In genomic region chr3:176872771-176873209, GRCh38 we compare ENCODE assay signal across 1 cellular context.
TF ChIP-seq lines count a peak whose summit lies in the region.

No MANE protein-coding gene starts in this region.

TF ChIP-seq in H1, 55 proteins besides CTCF, POLR2A, EP300 and RAD21 (continued from another document):
- TF ChIP-seq CHD7 (IDR thresholded peaks at IDR 0.05; ENCODE audit: insufficient replicate concordance, low read length) = no peak
- no peak for TF ChIP-seq GABPA (IDR thresholded peaks at IDR 0.05; ENCODE audit: borderline replicate concordance, insufficient read depth, low read length)
- TF ChIP-seq SIX5 (IDR thresholded peaks at IDR 0.05; ENCODE audit: low read depth, low read length) = no peak
